In genomic region chr1:36252482-36252824, GRCh38 we compare ENCODE assay signal across 8 cellular contexts. TPM values are rescaled to one million over a fixed set of nuclear protein-coding genes. Genes with fewer than 3 reads are reported as not detected.
DNase-seq lines count a peak whose midpoint lies in the region; ATAC-seq and TF ChIP-seq lines count a peak whose summit lies in the region.
"Not testable (repeated sequence)": the region's sequence is repeated elsewhere in the genome, so short reads cannot be mapped to it uniquely, and the experiment has no call there.

No MANE protein-coding gene starts in this region.

- not testable (repeated sequence) for TF ChIP-seq CTCF in CD8-positive, alpha-beta T cell (IDR thresholded peaks at IDR 0.05); OCI-LY1 (IDR thresholded peaks at IDR 0.05; ENCODE audit: low read length); VCaP (conservative IDR thresholded peaks at IDR 0.05); brain microvascular endothelial cell (IDR thresholded peaks at IDR 0.05; ENCODE audit: low read depth, low read length, missing control alignments); cardiac muscle cell (IDR thresholded peaks at IDR 0.05; ENCODE audit: low read depth, low read length); osteoblast (IDR thresholded peaks at IDR 0.05; ENCODE audit: extremely low read depth, low read depth, low read length); tibial artery (IDR thresholded peaks at IDR 0.05)

- not testable (repeated sequence) for H3F3A ChIP-seq in OCI-LY1 (ENCODE audit: insufficient read depth, low read length)

- H3K4me1 ChIP-seq in CD8-positive, alpha-beta T cell (ENCODE audit: insufficient read depth, low read length) = peaks cover 27% of the 10 kb centered on the region
- peaks cover 63% of the 10 kb centered on the region for H3K4me1 ChIP-seq in OCI-LY1 (ENCODE audit: insufficient read depth, low read length, severe bottlenecking)
- H3K4me1 ChIP-seq in cardiac muscle cell (ENCODE audit: low read depth) = peaks cover 36% of the 10 kb centered on the region
- peaks cover 35% of the 10 kb centered on the region for H3K4me1 ChIP-seq in osteoblast (ENCODE audit: insufficient read depth, low read length)
- H3K4me1 ChIP-seq in skeletal muscle satellite cell (ENCODE audit: control insufficient read depth, insufficient read depth, low read length) = peaks cover 63% of the 10 kb centered on the region
- H3K4me1 ChIP-seq in tibial artery = peaks cover 0 to 86% (median 52%) of the 10 kb centered on the region in 4 donors

- not testable (repeated sequence) for H4K20me1 ChIP-seq in OCI-LY1 (ENCODE audit: insufficient read depth, low read length)
- H4K20me1 ChIP-seq in osteoblast (ENCODE audit: insufficient read depth, low read length) = peaks cover 76% of the 10 kb centered on the region

- H3K27ac ChIP-seq in CD8-positive, alpha-beta T cell (ENCODE audit: low read depth, low read length) = not testable (repeated sequence)
- peak overlapping the region; percentile 49 for H3K27ac ChIP-seq in OCI-LY1 (ENCODE audit: low read depth, low read length, poor library complexity, severe bottlenecking)
- H3K27ac ChIP-seq in VCaP = peak overlapping the region; percentile 41
- peak overlapping the region; percentile 23 for H3K27ac ChIP-seq in brain microvascular endothelial cell
- peak overlapping the region; percentile 35 for H3K27ac ChIP-seq in cardiac muscle cell
- peak overlapping the region; percentile 78 for H3K27ac ChIP-seq in osteoblast (ENCODE audit: low read depth, low read length)
- H3K27ac ChIP-seq in tibial artery = peak overlapping the region; percentile 41 to 81

- H3K4me2 ChIP-seq in OCI-LY1 (ENCODE audit: low read length); osteoblast (ENCODE audit: insufficient read depth, low read length): not testable (repeated sequence)
- peak overlapping the region; percentile 52 for H3K4me2 ChIP-seq in skeletal muscle satellite cell (ENCODE audit: low read length)

- H3K4me3 Mint-ChIP-seq in CD8-positive, alpha-beta T cell = not testable (repeated sequence)

- DNase-seq in CD8-positive, alpha-beta T cell; brain microvascular endothelial cell; cardiac muscle cell (ENCODE audit: low read depth in 1 of 2, low spot score in 1 of 2); osteoblast (ENCODE audit: insufficient read length, low spot score, missing footprints); tibial artery: not testable (repeated sequence)

- H3K79me2 ChIP-seq in OCI-LY1 (ENCODE audit: insufficient read depth, low read length) (peaks cover 79% of the 10 kb centered on the region), osteoblast (ENCODE audit: insufficient read depth, low read length) (peaks cover 97% of the 10 kb centered on the region)

- not testable (repeated sequence) for H3K27me3 ChIP-seq in CD8-positive, alpha-beta T cell (ENCODE audit: insufficient read depth, low read length); OCI-LY1 (ENCODE audit: insufficient read depth, low read length); brain microvascular endothelial cell (replicated peaks); cardiac muscle cell; osteoblast (ENCODE audit: insufficient read depth, low read length); skeletal muscle satellite cell (ENCODE audit: control insufficient read depth, insufficient read depth, low read length); tibial artery

- CTCF ChIA-PET in CD8-positive, alpha-beta T cell (lab: Charles Lee) = not testable (repeated sequence)

- intact Hi-C loops in CD8-positive, alpha-beta T cell (cut with DNase I, micrococcal nuclease); tibial artery (cut with DNase I; ENCODE audit: low total_unique reads): not testable (repeated sequence)

- H3K36me3 ChIP-seq in CD8-positive, alpha-beta T cell (ENCODE audit: insufficient read depth, low read length); brain microvascular endothelial cell (replicated peaks); cardiac muscle cell; osteoblast (ENCODE audit: insufficient read depth, low read length); skeletal muscle satellite cell (ENCODE audit: insufficient read depth, low read length); tibial artery: not testable (repeated sequence)
- H3K36me3 ChIP-seq in OCI-LY1 (ENCODE audit: insufficient read depth, low read length) = peaks cover 30% of the 10 kb centered on the region

- POLR2A ChIA-PET in CD8-positive, alpha-beta T cell (lab: Charles Lee) = not testable (repeated sequence)

- H3K9me2 ChIP-seq in OCI-LY1 (ENCODE audit: low read depth, low read length) = not testable (repeated sequence)

- not testable (repeated sequence) for H3K27me3 Mint-ChIP-seq in CD8-positive, alpha-beta T cell (ENCODE audit: low read depth)

- peaks cover 76% of the 10 kb centered on the region for H3K4me1 Mint-ChIP-seq in CD8-positive, alpha-beta T cell (ENCODE audit: low read depth)

- ATAC-seq in CD8-positive, alpha-beta T cell = not testable (repeated sequence)

- peak overlapping the region; percentile 18 for H3K27ac Mint-ChIP-seq in CD8-positive, alpha-beta T cell

- H3K9me3 ChIP-seq in CD8-positive, alpha-beta T cell (ENCODE audit: low read length); OCI-LY1 (ENCODE audit: low read length); cardiac muscle cell (ENCODE audit: low read depth); osteoblast (ENCODE audit: low read depth, low read length); skeletal muscle satellite cell (replicated peaks; ENCODE audit: low read length); tibial artery: not testable (repeated sequence)

- not testable (repeated sequence) for H3K4me3 ChIP-seq in CD8-positive, alpha-beta T cell (ENCODE audit: low read depth, low read length); OCI-LY1 (ENCODE audit: low read depth, low read length, poor library complexity, severe bottlenecking); brain microvascular endothelial cell (ENCODE audit: low read depth, low read length); cardiac muscle cell; osteoblast (ENCODE audit: insufficient read depth, low read length); tibial artery
- H3K4me3 ChIP-seq in skeletal muscle satellite cell (ENCODE audit: low read length) = peak overlapping the region; percentile 32

- peaks cover 49% of the 10 kb centered on the region for H3K36me3 Mint-ChIP-seq in CD8-positive, alpha-beta T cell

- in situ Hi-C loops in brain microvascular endothelial cell (cut with HindIII; ENCODE audit: low pct_ligation_motif_present, low sequenced_read_pairs) = not testable (repeated sequence)

- H2AFZ ChIP-seq in OCI-LY1 (ENCODE audit: low read length); osteoblast (ENCODE audit: low read length): not testable (repeated sequence)

- H3K9ac ChIP-seq in OCI-LY1 (ENCODE audit: low read length); skeletal muscle satellite cell (ENCODE audit: low read depth, low read length): not testable (repeated sequence)

- not testable (repeated sequence) for H3K9me3 Mint-ChIP-seq in CD8-positive, alpha-beta T cell

RNA-seq across cellular contexts. Expression of gene THRAP3, which starts 28.2 kb away (rescaled TPM):
- 10 to 100 TPM; 83.2 to 88.4 TPM for total RNA-seq in CD8-positive, alpha-beta T cell
- total RNA-seq in cardiac muscle cell (60.2 and 92.9 TPM in 2 replicates), osteoblast (127 and 137 TPM in 2 replicates)
- 48.6 and 63.6 TPM in 2 replicates for polyA plus RNA-seq in cardiac muscle cell
- total RNA-seq in skeletal muscle satellite cell (2012; rRNA removed) = 89.2 and 104 TPM in 2 replicates

RNA-seq across cellular contexts. Expression of gene SH3D21, which starts 53.7 kb away (rescaled TPM):
- 1 to 10 TPM; 2.1 to 2.2 TPM for total RNA-seq in CD8-positive, alpha-beta T cell
- total RNA-seq in cardiac muscle cell (21.5 and 44.0 TPM in 2 replicates), osteoblast (1.8 and 2.2 TPM in 2 replicates)
- 13.5 and 22.8 TPM in 2 replicates for polyA plus RNA-seq in cardiac muscle cell
- 3.5 and 13.8 TPM in 2 replicates for total RNA-seq in skeletal muscle satellite cell (2012; rRNA removed)
